Comparison of ENCODE assay signal across 1 cellular context in genomic region chr14:32081901-32082300, GRCh38.
TF ChIP-seq lines count a peak whose summit lies in the region.

No MANE protein-coding gene starts in this region.

TF ChIP-seq in H1, 55 proteins besides CTCF, POLR2A, EP300 and RAD21:
- TF ChIP-seq CHD1 (IDR thresholded peaks at IDR 0.05; ENCODE audit: low read depth, low read length), result no peak
